ENCODE assay signal across 34 cellular contexts in genomic region chr14:26056232-26056631, GRCh38.
"Had no signal": no experiment of that assay in that cellular context is flagged by ENCODE, and none has a peak within 500 bp of the region (broad histone marks: within the 10 kb centered on the region; RNA-seq: fewer than 3 reads in every experiment).

No MANE protein-coding gene starts in this region.

- FAIRE-seq: colon had no signal

- H3K27ac Mint-ChIP-seq: activated CD4-positive, alpha-beta memory T cell treated with anti-CD3 and anti-CD28 coated beads for 36 hours; activated CD4-positive, alpha-beta T cell treated with anti-CD3 and anti-CD28 coated beads for 36 hours; activated CD4-positive, alpha-beta T cell treated with anti-CD3 and anti-CD28 coated beads, Interleukin-2, amount 10 ng/mL, durations not matched to agents 24 days and 14 days; activated CD8-positive, alpha-beta memory T cell treated with anti-CD3 and anti-CD28 coated beads, Interleukin-2, amount 10 ng/mL, durations not matched to agents 7 days and 5 days; activated CD8-positive, alpha-beta T cell treated with anti-CD3 and anti-CD28 coated beads, Interleukin-2, amount 10 ng/mL, durations not matched to agents 7 days and 5 days; activated naive CD4-positive, alpha-beta T cell treated with anti-CD3 and anti-CD28 coated beads for 36 hours; activated naive CD4-positive, alpha-beta T cell treated with anti-CD3 and anti-CD28 coated beads, Interleukin-2, amount 50 U/mL, for 24 hours; activated naive CD8-positive, alpha-beta T cell treated with anti-CD3 and anti-CD28 coated beads for 36 hours; activated naive CD8-positive, alpha-beta T cell treated with anti-CD3 and anti-CD28 coated beads, Interleukin-2, amount 50 U/mL, for 24 hours; activated T-helper 1 cell treated with anti-CD3 and anti-CD28 coated beads, Interleukin-12 subunit alpha, Interleukin-12 subunit beta, Interleukin-2, Interleukin-4 antibody, amounts not matched to agents 30 ng/mL and 10 ng/mL and 1 ng/mL, durations not matched to agents 14 hours and 24 hours and 36 hours; activated T-helper 2 cell treated with anti-CD3 and anti-CD28 coated beads, Interferon-gamma antibody, Interleukin-2, Interleukin-4, amounts not matched to agents 10 μg/mL and 5 μg/mL and 100 μg/mL, durations not matched to agents 14 hours and 24 hours and 36 hours; effector memory CD8-positive, alpha-beta T cell had no signal

- H3K27ac ChIP-seq: adrenal gland, body of pancreas, esophagus muscularis mucosa, foreskin keratinocyte, gastrocnemius medialis, heart left ventricle had no signal

- H3K4me1 Mint-ChIP-seq: activated CD4-positive, alpha-beta T cell treated with anti-CD3 and anti-CD28 coated beads for 36 hours; activated CD4-positive, alpha-beta T cell treated with anti-CD3 and anti-CD28 coated beads, Interleukin-2, amount 10 ng/mL, durations not matched to agents 24 days and 14 days; activated CD8-positive, alpha-beta memory T cell treated with anti-CD3 and anti-CD28 coated beads, Interleukin-2, amount 10 ng/mL, durations not matched to agents 7 days and 5 days; activated naive CD4-positive, alpha-beta T cell treated with anti-CD3 and anti-CD28 coated beads, Interleukin-2, amount 50 U/mL, for 24 hours; activated naive CD8-positive, alpha-beta T cell treated with anti-CD3 and anti-CD28 coated beads for 36 hours; activated naive CD8-positive, alpha-beta T cell treated with anti-CD3 and anti-CD28 coated beads, Interleukin-2, amount 50 U/mL, for 24 hours had no signal

- H3K9me3 ChIP-seq: adrenal gland, body of pancreas, esophagus muscularis mucosa, gastrocnemius medialis had no signal

- H3K4me1 ChIP-seq: adrenal gland, body of pancreas, esophagus muscularis mucosa, foreskin keratinocyte, gastrocnemius medialis, heart left ventricle had no signal

- DNase-seq: activated CD4-positive, alpha-beta memory T cell treated with anti-CD3 and anti-CD28 coated beads for 36 hours; activated CD4-positive, alpha-beta T cell treated with anti-CD3 and anti-CD28 coated beads for 36 hours; activated CD4-positive, alpha-beta T cell treated with anti-CD3 and anti-CD28 coated beads, Interleukin-2, amount 10 ng/mL, durations not matched to agents 24 days and 14 days; activated CD4-positive, CD25-positive, alpha-beta regulatory T cell; activated CD4-positive, CD25-positive, alpha-beta regulatory T cell treated with anti-CD3 and anti-CD28 coated beads, Interleukin-2, amount 50 U/mL, for 72 hours; activated CD8-positive, alpha-beta memory T cell treated with anti-CD3 and anti-CD28 coated beads, Interleukin-2, amount 10 ng/mL, durations not matched to agents 7 days and 5 days; activated CD8-positive, alpha-beta memory T cell treated with anti-CD3 and anti-CD28 coated beads, Interleukin-2, amount 50 U/mL, for 4 hours; activated CD8-positive, alpha-beta T cell treated with anti-CD3 and anti-CD28 coated beads, Interleukin-2, amount 10 ng/mL, durations not matched to agents 7 days and 5 days; activated effector memory CD4-positive, alpha-beta T cell treated with anti-CD3 and anti-CD28 coated beads, Interleukin-2, amount 50 U/mL, for 16 hours; activated naive CD4-positive, alpha-beta T cell treated with anti-CD3 and anti-CD28 coated beads for 36 hours; activated naive CD8-positive, alpha-beta T cell treated with anti-CD3 and anti-CD28 coated beads for 36 hours; activated naive CD8-positive, alpha-beta T cell treated with anti-CD3 and anti-CD28 coated beads, Interleukin-2, amount 50 U/mL, for 24 hours; activated T-cell treated with anti-CD3 and anti-CD28 coated beads, Interleukin-2, amount 50 U/mL, for 1 hour; activated T-cell treated with anti-CD3 and anti-CD28 coated beads, Interleukin-2, amount 50 U/mL, for 48 hours; adrenal gland; amygdala; aorta; body of pancreas; caudate nucleus; cortex of kidney; dermis blood vessel endothelial cell; effector CD4-positive, alpha-beta T cell; effector memory CD8-positive, alpha-beta T cell; erythroblast; foreskin keratinocyte; gastrocnemius medialis; glutamatergic neuron; heart left ventricle; T-helper 2 cell had no signal

- H3K4me3 ChIP-seq: adrenal gland, body of pancreas, esophagus muscularis mucosa, gastrocnemius medialis, heart left ventricle had no signal

- ATAC-seq: activated CD4-positive, alpha-beta T cell treated with anti-CD3 and anti-CD28 coated beads for 36 hours; activated CD8-positive, alpha-beta memory T cell treated with anti-CD3 and anti-CD28 coated beads, Interleukin-2, amount 10 ng/mL, durations not matched to agents 7 days and 5 days; activated CD8-positive, alpha-beta T cell treated with anti-CD3 and anti-CD28 coated beads, Interleukin-2, amount 10 ng/mL, durations not matched to agents 7 days and 5 days; activated naive CD8-positive, alpha-beta T cell treated with anti-CD3 and anti-CD28 coated beads, Interleukin-2, amount 50 U/mL, for 24 hours; body of pancreas; effector memory CD8-positive, alpha-beta T cell; foreskin keratinocyte; gastrocnemius medialis; heart left ventricle had no signal

- H3K36me3 ChIP-seq: adrenal gland, esophagus muscularis mucosa, gastrocnemius medialis, heart left ventricle had no signal

- H3K27me3 ChIP-seq: adrenal gland, body of pancreas, esophagus muscularis mucosa, foreskin keratinocyte, gastrocnemius medialis, heart left ventricle had no signal

- H3K27me3 Mint-ChIP-seq: activated CD4-positive, alpha-beta memory T cell treated with anti-CD3 and anti-CD28 coated beads for 36 hours; activated CD4-positive, alpha-beta T cell treated with anti-CD3 and anti-CD28 coated beads for 36 hours; activated CD4-positive, alpha-beta T cell treated with anti-CD3 and anti-CD28 coated beads, Interleukin-2, amount 10 ng/mL, durations not matched to agents 24 days and 14 days; activated CD8-positive, alpha-beta memory T cell treated with anti-CD3 and anti-CD28 coated beads, Interleukin-2, amount 10 ng/mL, durations not matched to agents 7 days and 5 days; activated naive CD4-positive, alpha-beta T cell treated with anti-CD3 and anti-CD28 coated beads, Interleukin-2, amount 50 U/mL, for 24 hours; activated naive CD8-positive, alpha-beta T cell treated with anti-CD3 and anti-CD28 coated beads for 36 hours; activated naive CD8-positive, alpha-beta T cell treated with anti-CD3 and anti-CD28 coated beads, Interleukin-2, amount 50 U/mL, for 24 hours; effector memory CD8-positive, alpha-beta T cell had no signal

- H3K36me3 Mint-ChIP-seq: activated CD4-positive, alpha-beta memory T cell treated with anti-CD3 and anti-CD28 coated beads for 36 hours; activated CD8-positive, alpha-beta memory T cell treated with anti-CD3 and anti-CD28 coated beads, Interleukin-2, amount 10 ng/mL, durations not matched to agents 7 days and 5 days; activated naive CD4-positive, alpha-beta T cell treated with anti-CD3 and anti-CD28 coated beads, Interleukin-2, amount 50 U/mL, for 24 hours; activated naive CD8-positive, alpha-beta T cell treated with anti-CD3 and anti-CD28 coated beads for 36 hours had no signal

- H3K4me3 Mint-ChIP-seq: activated CD4-positive, alpha-beta memory T cell treated with anti-CD3 and anti-CD28 coated beads for 36 hours; activated CD4-positive, alpha-beta T cell treated with anti-CD3 and anti-CD28 coated beads for 36 hours; activated CD4-positive, alpha-beta T cell treated with anti-CD3 and anti-CD28 coated beads, Interleukin-2, amount 10 ng/mL, durations not matched to agents 24 days and 14 days; activated CD8-positive, alpha-beta memory T cell treated with anti-CD3 and anti-CD28 coated beads, Interleukin-2, amount 10 ng/mL, durations not matched to agents 7 days and 5 days; activated CD8-positive, alpha-beta T cell treated with anti-CD3 and anti-CD28 coated beads, Interleukin-2, amount 10 ng/mL, durations not matched to agents 7 days and 5 days; activated naive CD4-positive, alpha-beta T cell treated with anti-CD3 and anti-CD28 coated beads for 36 hours; activated naive CD4-positive, alpha-beta T cell treated with anti-CD3 and anti-CD28 coated beads, Interleukin-2, amount 50 U/mL, for 24 hours; activated naive CD8-positive, alpha-beta T cell treated with anti-CD3 and anti-CD28 coated beads for 36 hours; activated naive CD8-positive, alpha-beta T cell treated with anti-CD3 and anti-CD28 coated beads, Interleukin-2, amount 50 U/mL, for 24 hours; activated T-helper 1 cell treated with anti-CD3 and anti-CD28 coated beads, Interleukin-12 subunit alpha, Interleukin-12 subunit beta, Interleukin-2, Interleukin-4 antibody, amounts not matched to agents 30 ng/mL and 10 ng/mL and 1 ng/mL, durations not matched to agents 14 hours and 24 hours and 36 hours; effector memory CD8-positive, alpha-beta T cell had no signal
